8 cellular contexts compared by ENCODE assay signal in the genomic region with DNA sequence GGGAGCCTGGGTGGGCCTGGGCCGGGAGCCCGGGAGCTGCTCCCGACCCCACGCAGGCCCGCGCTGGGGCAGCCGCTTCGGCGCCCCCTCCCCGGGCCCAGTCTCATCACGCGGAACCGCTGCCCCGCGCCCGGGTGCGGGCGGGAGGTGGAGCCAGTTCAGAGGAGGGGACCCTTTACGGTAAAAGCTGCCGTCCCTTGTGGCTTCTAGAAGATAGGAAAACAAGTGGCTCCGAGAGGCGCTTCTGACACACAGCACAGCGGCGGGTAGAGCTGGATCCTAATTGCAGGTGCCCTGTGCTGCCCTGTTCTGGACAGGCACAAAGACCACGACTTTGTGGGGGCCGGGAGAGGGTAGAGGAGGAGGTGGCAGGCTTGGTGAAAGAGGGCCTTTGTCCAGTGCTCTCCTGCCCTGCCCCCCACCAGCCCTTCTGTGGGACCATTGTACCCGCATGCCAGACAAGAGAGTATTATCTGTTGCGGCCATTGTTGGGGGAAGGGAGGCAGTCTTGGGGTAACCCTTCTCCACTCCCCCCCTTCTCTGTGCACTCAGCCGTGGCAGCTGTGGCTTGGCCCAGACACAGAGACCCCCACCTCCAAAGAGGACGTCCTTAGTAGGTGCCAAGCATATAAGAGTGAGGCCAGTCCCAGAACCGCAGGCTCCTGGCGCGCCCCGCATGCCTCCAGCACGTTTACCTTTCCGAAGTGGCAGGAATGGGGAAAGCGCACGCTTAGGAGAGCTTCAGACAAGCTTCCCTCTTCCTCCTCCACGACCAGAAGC. TPM values are rescaled to one million over a fixed set of nuclear protein-coding genes. Genes with fewer than 3 reads are reported as not detected.
A peak's percentile ranks its signal among the peaks of the same experiment; 100 is the strongest.
DNase-seq lines count a peak whose midpoint lies in the region; ATAC-seq, FAIRE-seq and TF ChIP-seq lines count a peak whose summit lies in the region.

No MANE protein-coding gene starts in this region.

- no peaks in the 10 kb centered on the region for H3K27me3 ChIP-seq in SJSA1 (replicated peaks)
- H3K27me3 ChIP-seq in astrocyte (ENCODE audit: insufficient read depth, low read length), result no peaks in the 10 kb centered on the region
- no peaks in the 10 kb centered on the region for H3K27me3 ChIP-seq in spleen (replicated peaks in 1 of 7)

- WGBS in spleen, 5 donors, result 21 to 38% (median 26%) methylated on average over 15 to 39 of the region's 39 CpGs

- peak overlapping the region; percentile 45 for H3K27ac Mint-ChIP-seq in astrocyte (ENCODE audit: unreplicated experiment)

- ATAC-seq in GM21825 (IDR thresholded peaks at IDR 0.05; ENCODE audit: unreplicated experiment), result peak; percentile 7

- TF ChIP-seq POLR2A in spleen (IDR thresholded peaks at IDR 0.05), result no peak

- H3K36me3 Mint-ChIP-seq in astrocyte (ENCODE audit: low read depth, unreplicated experiment), result peaks cover 20% of the 10 kb centered on the region

- peaks cover 10% of the 10 kb centered on the region for H3K4me1 ChIP-seq in SJSA1 (replicated peaks)
- H3K4me1 ChIP-seq in astrocyte (ENCODE audit: insufficient read depth, low read length), result peaks cover 23% of the 10 kb centered on the region
- peaks cover 13 to 76% (median 57%) of the 10 kb centered on the region in 6 donors for H3K4me1 ChIP-seq in spleen

- peak overlapping the region; percentile 74 for H3K4me3 ChIP-seq in SJSA1
- peak overlapping the region; percentile 84 for H3K4me3 ChIP-seq in astrocyte (ENCODE audit: insufficient read depth, low read depth, low read length)
- H3K4me3 ChIP-seq in spleen, result peak overlapping the region; percentile 75 to 95 (median 88)

- H3K9me3 ChIP-seq in SJSA1 (replicated peaks) (no peaks in the 10 kb centered on the region), astrocyte (ENCODE audit: insufficient read depth, low read depth, low read length) (no peaks in the 10 kb centered on the region), spleen (no peaks in the 10 kb centered on the region)

- peak overlapping the region; percentile 15 for H2AFZ ChIP-seq in astrocyte (ENCODE audit: low read depth, low read length)

- H3K27ac ChIP-seq in SJSA1, result peak overlapping the region; percentile 49
- H3K27ac ChIP-seq in astrocyte (ENCODE audit: low read depth, low read length), result peak overlapping the region; percentile 72
- H3K27ac ChIP-seq in spleen, result peak overlapping the region; percentile 81 to 93 (median 90)

- DNase-seq in COLO829 (ENCODE audit: low spot score) (peak; percentile 65), SJSA1 (ENCODE audit: low read depth in 1 of 2, low spot score in 2 of 2) (no peak), astrocyte (ENCODE audit: low read depth) (no peak), inferior parietal cortex (ENCODE audit: extremely low spot score) (peak; percentile 92), spleen (peak; percentile 82), SHP77 treated with DMSO at 0.1 percent for 48 hours (lab: John Stamatoyannopoulos, UW) (no peak), amniotic stem cell (lab: John Stamatoyannopoulos, UW) (no peak)

- H3K4me1 Mint-ChIP-seq in astrocyte (ENCODE audit: low read depth, unreplicated experiment), result peaks cover 14% of the 10 kb centered on the region

- H3K4me3 Mint-ChIP-seq in astrocyte (ENCODE audit: unreplicated experiment), result peak overlapping the region; percentile 89

- intact Hi-C loops in spleen (cut with DNase I; ENCODE audit: low total_unique reads), result loop anchor here (10.0 kb wide), 1 partner anchor 47 kb away; the partner anchor contains the start of gene DNAJC7

- peaks cover 48% of the 10 kb centered on the region for H3K36me3 ChIP-seq in SJSA1
- peaks cover 11% of the 10 kb centered on the region for H3K36me3 ChIP-seq in astrocyte (ENCODE audit: insufficient read depth, low read length)
- peaks cover 0 to 44% (median 18%) of the 10 kb centered on the region in 6 donors for H3K36me3 ChIP-seq in spleen

- FAIRE-seq in astrocyte (lab: Jason Lieb, UNC), result no peak

- peak overlapping the region; percentile 86 for H3K4me2 ChIP-seq in astrocyte (ENCODE audit: low read length)

- TF ChIP-seq CTCF in astrocyte (IDR thresholded peaks at IDR 0.05; ENCODE audit: insufficient read depth, low read depth, low read length) (no peak), spleen (IDR thresholded peaks at IDR 0.05 in 8 of 11, conservative IDR thresholded peaks at IDR 0.05 in 3 of 11) (no peak)

- H4K20me1 ChIP-seq in astrocyte (ENCODE audit: insufficient read depth, low read length), result peaks cover 40% of the 10 kb centered on the region

- peaks cover 1% of the 10 kb centered on the region for H3K27me3 Mint-ChIP-seq in astrocyte (ENCODE audit: low read depth, unreplicated experiment)

- no peaks in the 10 kb centered on the region for H3K9me3 Mint-ChIP-seq in astrocyte (ENCODE audit: unreplicated experiment)

- H3K79me2 ChIP-seq in astrocyte (ENCODE audit: insufficient read depth, low read length), result peaks cover 54% of the 10 kb centered on the region

- H3K9ac ChIP-seq in astrocyte (ENCODE audit: low read length), result peak overlapping the region; percentile 96

RNA-seq across cellular contexts. Expression of gene CNP, which starts 0.7 kb away (rescaled TPM):
- 45.7 and 47.1 TPM in 2 replicates for total RNA-seq in SJSA1 (2014; rRNA removed; shearing (Covaris generic))
- total RNA-seq in astrocyte, result 169 and 177 TPM in 2 replicates
- 10 to 100 TPM; 29.2 to 49.8 (median 44.2) TPM for total RNA-seq in spleen
- polyA plus RNA-seq in spleen, result 10 to 100 TPM; 22.3 to 41.6 (median 25.9) TPM

RNA-seq across cellular contexts. Expression of gene ODAD4, which starts 36.9 kb away (rescaled TPM):
- not detected in 2 replicates for total RNA-seq in SJSA1 (2014; rRNA removed; shearing (Covaris generic))
- 0.98 and 1.1 TPM in 2 replicates for total RNA-seq in astrocyte
- total RNA-seq in spleen, result 1 to 10 TPM in 1 of 7 donors, under 1 TPM in 2, not detected in 4; 0.20 to 1.0 (median 0.52) TPM
- polyA plus RNA-seq in spleen, result under 1 TPM; 0.22 to 0.35 (median 0.30) TPM

RNA-seq across cellular contexts. Expression of gene ACLY, which starts 48.6 kb away (rescaled TPM):
- total RNA-seq in SJSA1 (2014; rRNA removed; shearing (Covaris generic)), result 77.0 and 122 TPM in 2 replicates
- total RNA-seq in astrocyte (296 and 326 TPM in 2 replicates), spleen (100 to 1,000 TPM in 2 of 7 donors, 10 to 100 TPM in 5; 64.9 to 112 (median 87.6) TPM)
- 10 to 100 TPM; 17.7 to 28.6 (median 21.6) TPM for polyA plus RNA-seq in spleen

RNA-seq across cellular contexts. Expression of gene DNAJC7, which starts 49.9 kb away (rescaled TPM):
- total RNA-seq in SJSA1 (2014; rRNA removed; shearing (Covaris generic)), result 80.6 and 97.7 TPM in 2 replicates
- total RNA-seq in astrocyte (82.9 and 96.0 TPM in 2 replicates), spleen (100 to 1,000 TPM in 1 of 7 donors, 10 to 100 TPM in 6; 60.6 to 108 (median 90.4) TPM)
- polyA plus RNA-seq in spleen, result 10 to 100 TPM; 68.5 to 75.7 (median 71.6) TPM

RNA-seq across cellular contexts. Expression of gene NKIRAS2, which starts 52.6 kb away (rescaled TPM):
- 50.2 and 63.1 TPM in 2 replicates for total RNA-seq in SJSA1 (2014; rRNA removed; shearing (Covaris generic))
- 60.5 and 66.0 TPM in 2 replicates for total RNA-seq in astrocyte
- total RNA-seq in spleen, result 10 to 100 TPM; 20.7 to 38.8 (median 25.2) TPM
- polyA plus RNA-seq in spleen, result 10 to 100 TPM; 11.3 to 20.3 (median 12.4) TPM

Comparison
In these comparisons a context has a peak if more than half of its experiments do, and no peak if none do; other contexts are left out.
1. DNase-seq: peak in COLO829 (single experiment), inferior parietal cortex (single experiment) and spleen (single experiment); none in SJSA1 (0 of 2), astrocyte (single experiment), SHP77 treated with DMSO at 0.1 percent for 48 hours (single experiment) and amniotic stem cell (single experiment).
2. Peak in every context shown above with its lines, with median percentiles within 50 percentile points of each other: H3K27ac ChIP-seq and H3K4me3 ChIP-seq.